ENCODE assay signal across 1 cellular context in the genomic region with DNA sequence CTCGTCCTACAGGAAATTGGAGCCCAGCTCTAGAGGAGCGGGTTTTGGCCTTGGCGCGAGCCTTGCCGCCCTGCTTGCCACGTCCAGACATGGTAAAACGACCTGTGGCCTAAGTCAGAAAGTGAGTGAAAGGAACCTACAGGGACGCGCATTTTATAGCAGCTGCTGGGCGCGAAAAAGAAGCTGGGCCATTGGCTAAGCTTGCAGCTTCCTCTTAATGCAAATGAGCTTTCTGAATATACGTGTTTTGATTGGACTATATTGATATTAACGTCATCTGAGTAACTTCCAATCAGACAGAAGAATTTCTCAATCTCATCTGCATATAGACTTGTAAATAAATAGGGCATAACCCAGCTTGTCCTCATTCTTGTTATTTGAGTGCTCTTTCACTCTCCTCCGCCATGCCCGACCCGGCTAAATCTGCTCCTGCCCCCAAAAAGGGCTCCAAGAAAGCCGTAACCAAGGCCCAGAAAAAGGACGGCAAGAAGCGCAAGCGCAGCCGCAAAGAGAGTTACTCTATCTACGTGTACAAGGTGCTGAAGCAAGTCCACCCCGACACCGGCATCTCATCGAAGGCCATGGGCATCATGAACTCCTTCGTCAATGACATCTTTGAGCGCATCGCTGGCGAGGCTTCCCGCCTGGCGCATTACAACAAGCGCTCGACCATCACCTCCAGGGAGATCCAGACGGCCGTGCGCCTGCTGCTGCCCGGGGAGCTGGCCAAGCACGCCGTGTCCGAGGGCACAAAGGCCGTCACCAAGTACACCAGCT.
TF ChIP-seq lines count a peak whose summit lies in the region.

No MANE protein-coding gene starts in this region.

TF ChIP-seq in HepG2, 621 proteins besides CTCF, POLR2A, EP300 and RAD21 (continued from another document and continues in another):
- TF ChIP-seq, protein P1, sequence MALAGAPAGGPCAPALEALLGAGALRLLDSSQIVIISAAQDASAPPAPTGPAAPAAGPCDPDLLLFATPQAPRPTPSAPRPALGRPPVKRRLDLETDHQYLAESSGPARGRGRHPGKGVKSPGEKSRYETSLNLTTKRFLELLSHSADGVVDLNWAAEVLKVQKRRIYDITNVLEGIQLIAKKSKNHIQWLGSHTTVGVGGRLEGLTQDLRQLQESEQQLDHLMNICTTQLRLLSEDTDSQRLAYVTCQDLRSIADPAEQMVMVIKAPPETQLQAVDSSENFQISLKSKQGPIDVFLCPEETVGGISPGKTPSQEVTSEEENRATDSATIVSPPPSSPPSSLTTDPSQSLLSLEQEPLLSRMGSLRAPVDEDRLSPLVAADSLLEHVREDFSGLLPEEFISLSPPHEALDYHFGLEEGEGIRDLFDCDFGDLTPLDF (CRISPR knock-in tag; IDR thresholded peaks at IDR 0.05), result peak; percentile 100
- TF ChIP-seq ZNF274 (CRISPR knock-in tag; IDR thresholded peaks at IDR 0.05) (peak; percentile 75; the same call in 1 of the 2 replicates), FOXA1 (IDR thresholded peaks at IDR 0.05) (no peak), FOXA1 (CRISPR knock-in tag; IDR thresholded peaks at IDR 0.05) (no peak), POLR2AphosphoS2 (IDR thresholded peaks at IDR 0.05; ENCODE audit: low read depth, low read length) (peak; percentile 97), ZSCAN30 (CRISPR knock-in tag; IDR thresholded peaks at IDR 0.05) (peak; percentile 63; the same call in 1 of the 2 replicates), ETV6 (CRISPR knock-in tag; conservative IDR thresholded peaks at IDR 0.05) (peak; percentile 84; the same call in 1 of the 2 replicates), FOXK1 (CRISPR knock-in tag; IDR thresholded peaks at IDR 0.05; ENCODE audit: borderline replicate concordance, low read depth) (peak; percentile 89; the same call in 1 of the 2 replicates), ZNF10 (CRISPR knock-in tag; IDR thresholded peaks at IDR 0.05; ENCODE audit: borderline replicate concordance, low read depth) (no peak), SIN3A (IDR thresholded peaks at IDR 0.05; ENCODE audit: borderline replicate concordance, low read depth, low read length) (peak; percentile 85), ZFY (CRISPR knock-in tag; IDR thresholded peaks at IDR 0.05) (peak; percentile 95), MEF2D (CRISPR knock-in tag; IDR thresholded peaks at IDR 0.05) (peak; percentile 88), CEBPB (IDR thresholded peaks at IDR 0.05; ENCODE audit: borderline replicate concordance, low read depth, low read length) (peak; percentile 49; the same call in 1 of the 2 replicates), MAFK (conservative IDR thresholded peaks at IDR 0.05 in 1 of 2, IDR thresholded peaks at IDR 0.05 in 1 of 2; ENCODE audit: low read length in 2 of 2) (no peak), SAFB2 (CRISPR knock-in tag; IDR thresholded peaks at IDR 0.05; ENCODE audit: borderline replicate concordance, low read depth) (peak; percentile 75; the same call in 1 of the 2 replicates), GABPB1 (CRISPR knock-in tag; IDR thresholded peaks at IDR 0.05) (peak; percentile 86), SMAD9 (CRISPR knock-in tag; IDR thresholded peaks at IDR 0.05) (no peak), ZSCAN9 (CRISPR knock-in tag; IDR thresholded peaks at IDR 0.05; ENCODE audit: borderline replicate concordance) (peak; percentile 91), ZNF292 (CRISPR knock-in tag; IDR thresholded peaks at IDR 0.05; ENCODE audit: borderline replicate concordance, low read depth) (peak; percentile 60; the same call in 1 of the 2 replicates), ZNF251 (CRISPR knock-in tag; IDR thresholded peaks at IDR 0.05) (no peak; the same call in 1 of the 2 replicates), ZNF446 (CRISPR knock-in tag; IDR thresholded peaks at IDR 0.05) (peak; percentile 82), ZBTB38 (CRISPR knock-in tag; IDR thresholded peaks at IDR 0.05) (peak; percentile 99), ZNF564 (CRISPR knock-in tag; IDR thresholded peaks at IDR 0.05) (peak; percentile 46), U2AF1 (optimal IDR thresholded peaks at IDR 0.05; ENCODE audit: low read depth, low read length) (peak; percentile 68)
- TF ChIP-seq, protein P2, sequence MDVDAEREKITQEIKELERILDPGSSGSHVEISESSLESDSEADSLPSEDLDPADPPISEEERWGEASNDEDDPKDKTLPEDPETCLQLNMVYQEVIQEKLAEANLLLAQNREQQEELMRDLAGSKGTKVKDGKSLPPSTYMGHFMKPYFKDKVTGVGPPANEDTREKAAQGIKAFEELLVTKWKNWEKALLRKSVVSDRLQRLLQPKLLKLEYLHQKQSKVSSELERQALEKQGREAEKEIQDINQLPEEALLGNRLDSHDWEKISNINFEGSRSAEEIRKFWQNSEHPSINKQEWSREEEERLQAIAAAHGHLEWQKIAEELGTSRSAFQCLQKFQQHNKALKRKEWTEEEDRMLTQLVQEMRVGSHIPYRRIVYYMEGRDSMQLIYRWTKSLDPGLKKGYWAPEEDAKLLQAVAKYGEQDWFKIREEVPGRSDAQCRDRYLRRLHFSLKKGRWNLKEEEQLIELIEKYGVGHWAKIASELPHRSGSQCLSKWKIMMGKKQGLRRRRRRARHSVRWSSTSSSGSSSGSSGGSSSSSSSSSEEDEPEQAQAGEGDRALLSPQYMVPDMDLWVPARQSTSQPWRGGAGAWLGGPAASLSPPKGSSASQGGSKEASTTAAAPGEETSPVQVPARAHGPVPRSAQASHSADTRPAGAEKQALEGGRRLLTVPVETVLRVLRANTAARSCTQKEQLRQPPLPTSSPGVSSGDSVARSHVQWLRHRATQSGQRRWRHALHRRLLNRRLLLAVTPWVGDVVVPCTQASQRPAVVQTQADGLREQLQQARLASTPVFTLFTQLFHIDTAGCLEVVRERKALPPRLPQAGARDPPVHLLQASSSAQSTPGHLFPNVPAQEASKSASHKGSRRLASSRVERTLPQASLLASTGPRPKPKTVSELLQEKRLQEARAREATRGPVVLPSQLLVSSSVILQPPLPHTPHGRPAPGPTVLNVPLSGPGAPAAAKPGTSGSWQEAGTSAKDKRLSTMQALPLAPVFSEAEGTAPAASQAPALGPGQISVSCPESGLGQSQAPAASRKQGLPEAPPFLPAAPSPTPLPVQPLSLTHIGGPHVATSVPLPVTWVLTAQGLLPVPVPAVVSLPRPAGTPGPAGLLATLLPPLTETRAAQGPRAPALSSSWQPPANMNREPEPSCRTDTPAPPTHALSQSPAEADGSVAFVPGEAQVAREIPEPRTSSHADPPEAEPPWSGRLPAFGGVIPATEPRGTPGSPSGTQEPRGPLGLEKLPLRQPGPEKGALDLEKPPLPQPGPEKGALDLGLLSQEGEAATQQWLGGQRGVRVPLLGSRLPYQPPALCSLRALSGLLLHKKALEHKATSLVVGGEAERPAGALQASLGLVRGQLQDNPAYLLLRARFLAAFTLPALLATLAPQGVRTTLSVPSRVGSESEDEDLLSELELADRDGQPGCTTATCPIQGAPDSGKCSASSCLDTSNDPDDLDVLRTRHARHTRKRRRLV (CRISPR knock-in tag; IDR thresholded peaks at IDR 0.05), result peak; percentile 97
- TF ChIP-seq, protein P3, sequence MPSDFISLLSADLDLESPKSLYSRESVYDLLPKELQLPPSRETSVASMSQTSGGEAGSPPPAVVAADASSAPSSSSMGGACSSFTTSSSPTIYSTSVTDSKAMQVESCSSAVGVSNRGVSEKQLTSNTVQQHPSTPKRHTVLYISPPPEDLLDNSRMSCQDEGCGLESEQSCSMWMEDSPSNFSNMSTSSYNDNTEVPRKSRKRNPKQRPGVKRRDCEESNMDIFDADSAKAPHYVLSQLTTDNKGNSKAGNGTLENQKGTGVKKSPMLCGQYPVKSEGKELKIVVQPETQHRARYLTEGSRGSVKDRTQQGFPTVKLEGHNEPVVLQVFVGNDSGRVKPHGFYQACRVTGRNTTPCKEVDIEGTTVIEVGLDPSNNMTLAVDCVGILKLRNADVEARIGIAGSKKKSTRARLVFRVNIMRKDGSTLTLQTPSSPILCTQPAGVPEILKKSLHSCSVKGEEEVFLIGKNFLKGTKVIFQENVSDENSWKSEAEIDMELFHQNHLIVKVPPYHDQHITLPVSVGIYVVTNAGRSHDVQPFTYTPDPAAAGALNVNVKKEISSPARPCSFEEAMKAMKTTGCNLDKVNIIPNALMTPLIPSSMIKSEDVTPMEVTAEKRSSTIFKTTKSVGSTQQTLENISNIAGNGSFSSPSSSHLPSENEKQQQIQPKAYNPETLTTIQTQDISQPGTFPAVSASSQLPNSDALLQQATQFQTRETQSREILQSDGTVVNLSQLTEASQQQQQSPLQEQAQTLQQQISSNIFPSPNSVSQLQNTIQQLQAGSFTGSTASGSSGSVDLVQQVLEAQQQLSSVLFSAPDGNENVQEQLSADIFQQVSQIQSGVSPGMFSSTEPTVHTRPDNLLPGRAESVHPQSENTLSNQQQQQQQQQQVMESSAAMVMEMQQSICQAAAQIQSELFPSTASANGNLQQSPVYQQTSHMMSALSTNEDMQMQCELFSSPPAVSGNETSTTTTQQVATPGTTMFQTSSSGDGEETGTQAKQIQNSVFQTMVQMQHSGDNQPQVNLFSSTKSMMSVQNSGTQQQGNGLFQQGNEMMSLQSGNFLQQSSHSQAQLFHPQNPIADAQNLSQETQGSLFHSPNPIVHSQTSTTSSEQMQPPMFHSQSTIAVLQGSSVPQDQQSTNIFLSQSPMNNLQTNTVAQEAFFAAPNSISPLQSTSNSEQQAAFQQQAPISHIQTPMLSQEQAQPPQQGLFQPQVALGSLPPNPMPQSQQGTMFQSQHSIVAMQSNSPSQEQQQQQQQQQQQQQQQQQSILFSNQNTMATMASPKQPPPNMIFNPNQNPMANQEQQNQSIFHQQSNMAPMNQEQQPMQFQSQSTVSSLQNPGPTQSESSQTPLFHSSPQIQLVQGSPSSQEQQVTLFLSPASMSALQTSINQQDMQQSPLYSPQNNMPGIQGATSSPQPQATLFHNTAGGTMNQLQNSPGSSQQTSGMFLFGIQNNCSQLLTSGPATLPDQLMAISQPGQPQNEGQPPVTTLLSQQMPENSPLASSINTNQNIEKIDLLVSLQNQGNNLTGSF (CRISPR knock-in tag; IDR thresholded peaks at IDR 0.05), result peak; percentile 95; the same call in 1 of the 2 replicates
- TF ChIP-seq, protein P4, sequence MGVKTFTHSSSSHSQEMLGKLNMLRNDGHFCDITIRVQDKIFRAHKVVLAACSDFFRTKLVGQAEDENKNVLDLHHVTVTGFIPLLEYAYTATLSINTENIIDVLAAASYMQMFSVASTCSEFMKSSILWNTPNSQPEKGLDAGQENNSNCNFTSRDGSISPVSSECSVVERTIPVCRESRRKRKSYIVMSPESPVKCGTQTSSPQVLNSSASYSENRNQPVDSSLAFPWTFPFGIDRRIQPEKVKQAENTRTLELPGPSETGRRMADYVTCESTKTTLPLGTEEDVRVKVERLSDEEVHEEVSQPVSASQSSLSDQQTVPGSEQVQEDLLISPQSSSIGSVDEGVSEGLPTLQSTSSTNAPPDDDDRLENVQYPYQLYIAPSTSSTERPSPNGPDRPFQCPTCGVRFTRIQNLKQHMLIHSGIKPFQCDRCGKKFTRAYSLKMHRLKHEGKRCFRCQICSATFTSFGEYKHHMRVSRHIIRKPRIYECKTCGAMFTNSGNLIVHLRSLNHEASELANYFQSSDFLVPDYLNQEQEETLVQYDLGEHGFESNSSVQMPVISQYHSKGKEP (CRISPR knock-in tag; IDR thresholded peaks at IDR 0.05), result peak; percentile 85; the same call in 1 of the 2 replicates
- TF ChIP-seq, protein P5, sequence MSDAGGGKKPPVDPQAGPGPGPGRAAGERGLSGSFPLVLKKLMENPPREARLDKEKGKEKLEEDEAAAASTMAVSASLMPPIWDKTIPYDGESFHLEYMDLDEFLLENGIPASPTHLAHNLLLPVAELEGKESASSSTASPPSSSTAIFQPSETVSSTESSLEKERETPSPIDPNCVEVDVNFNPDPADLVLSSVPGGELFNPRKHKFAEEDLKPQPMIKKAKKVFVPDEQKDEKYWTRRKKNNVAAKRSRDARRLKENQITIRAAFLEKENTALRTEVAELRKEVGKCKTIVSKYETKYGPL (CRISPR knock-in tag; IDR thresholded peaks at IDR 0.05), result peak; percentile 82; the same call in 1 of the 2 replicates
- TF ChIP-seq, protein P6, sequence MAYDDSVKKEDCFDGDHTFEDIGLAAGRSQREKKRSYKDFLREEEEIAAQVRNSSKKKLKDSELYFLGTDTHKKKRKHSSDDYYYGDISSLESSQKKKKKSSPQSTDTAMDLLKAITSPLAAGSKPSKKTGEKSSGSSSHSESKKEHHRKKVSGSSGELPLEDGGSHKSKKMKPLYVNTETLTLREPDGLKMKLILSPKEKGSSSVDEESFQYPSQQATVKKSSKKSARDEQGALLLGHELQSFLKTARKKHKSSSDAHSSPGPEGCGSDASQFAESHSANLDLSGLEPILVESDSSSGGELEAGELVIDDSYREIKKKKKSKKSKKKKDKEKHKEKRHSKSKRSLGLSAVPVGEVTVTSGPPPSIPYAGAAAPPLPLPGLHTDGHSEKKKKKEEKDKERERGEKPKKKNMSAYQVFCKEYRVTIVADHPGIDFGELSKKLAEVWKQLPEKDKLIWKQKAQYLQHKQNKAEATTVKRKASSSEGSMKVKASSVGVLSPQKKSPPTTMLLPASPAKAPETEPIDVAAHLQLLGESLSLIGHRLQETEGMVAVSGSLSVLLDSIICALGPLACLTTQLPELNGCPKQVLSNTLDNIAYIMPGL (CRISPR knock-in tag; IDR thresholded peaks at IDR 0.05; ENCODE audit: borderline replicate concordance in 1 of 2, low read depth in 1 of 2), result peak; percentile 90 to 94; a peak in 3 of 4 replicates
- TF ChIP-seq, protein P7, sequence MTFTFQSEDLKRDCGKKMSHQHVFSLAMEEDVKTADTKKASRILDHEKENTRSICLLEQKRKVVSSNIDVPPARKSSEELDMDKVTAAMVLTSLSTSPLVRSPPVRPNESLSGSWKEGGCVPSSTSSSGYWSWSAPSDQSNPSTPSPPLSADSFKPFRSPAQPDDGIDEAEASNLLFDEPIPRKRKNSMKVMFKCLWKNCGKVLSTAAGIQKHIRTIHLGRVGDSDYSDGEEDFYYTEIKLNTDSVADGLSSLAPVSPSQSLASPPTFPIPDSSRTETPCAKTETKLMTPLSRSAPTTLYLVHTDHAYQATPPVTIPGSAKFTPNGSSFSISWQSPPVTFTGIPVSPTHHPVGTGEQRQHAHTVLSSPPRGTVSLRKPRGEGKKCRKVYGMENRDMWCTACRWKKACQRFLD (CRISPR knock-in tag; IDR thresholded peaks at IDR 0.05; ENCODE audit: borderline replicate concordance), result peak; percentile 76
- TF ChIP-seq, protein P8, sequence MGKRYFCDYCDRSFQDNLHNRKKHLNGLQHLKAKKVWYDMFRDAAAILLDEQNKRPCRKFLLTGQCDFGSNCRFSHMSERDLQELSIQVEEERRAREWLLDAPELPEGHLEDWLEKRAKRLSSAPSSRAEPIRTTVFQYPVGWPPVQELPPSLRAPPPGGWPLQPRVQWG (CRISPR knock-in tag; IDR thresholded peaks at IDR 0.05; ENCODE audit: borderline replicate concordance, low read depth), result no peak
- TF ChIP-seq, protein P9, sequence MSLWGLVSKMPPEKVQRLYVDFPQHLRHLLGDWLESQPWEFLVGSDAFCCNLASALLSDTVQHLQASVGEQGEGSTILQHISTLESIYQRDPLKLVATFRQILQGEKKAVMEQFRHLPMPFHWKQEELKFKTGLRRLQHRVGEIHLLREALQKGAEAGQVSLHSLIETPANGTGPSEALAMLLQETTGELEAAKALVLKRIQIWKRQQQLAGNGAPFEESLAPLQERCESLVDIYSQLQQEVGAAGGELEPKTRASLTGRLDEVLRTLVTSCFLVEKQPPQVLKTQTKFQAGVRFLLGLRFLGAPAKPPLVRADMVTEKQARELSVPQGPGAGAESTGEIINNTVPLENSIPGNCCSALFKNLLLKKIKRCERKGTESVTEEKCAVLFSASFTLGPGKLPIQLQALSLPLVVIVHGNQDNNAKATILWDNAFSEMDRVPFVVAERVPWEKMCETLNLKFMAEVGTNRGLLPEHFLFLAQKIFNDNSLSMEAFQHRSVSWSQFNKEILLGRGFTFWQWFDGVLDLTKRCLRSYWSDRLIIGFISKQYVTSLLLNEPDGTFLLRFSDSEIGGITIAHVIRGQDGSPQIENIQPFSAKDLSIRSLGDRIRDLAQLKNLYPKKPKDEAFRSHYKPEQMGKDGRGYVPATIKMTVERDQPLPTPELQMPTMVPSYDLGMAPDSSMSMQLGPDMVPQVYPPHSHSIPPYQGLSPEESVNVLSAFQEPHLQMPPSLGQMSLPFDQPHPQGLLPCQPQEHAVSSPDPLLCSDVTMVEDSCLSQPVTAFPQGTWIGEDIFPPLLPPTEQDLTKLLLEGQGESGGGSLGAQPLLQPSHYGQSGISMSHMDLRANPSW (CRISPR knock-in tag; IDR thresholded peaks at IDR 0.05; ENCODE audit: borderline replicate concordance), result 0 out of 2 replicates have a peak, but pooled peaks have one; percentile 76
